In the genomic region with DNA sequence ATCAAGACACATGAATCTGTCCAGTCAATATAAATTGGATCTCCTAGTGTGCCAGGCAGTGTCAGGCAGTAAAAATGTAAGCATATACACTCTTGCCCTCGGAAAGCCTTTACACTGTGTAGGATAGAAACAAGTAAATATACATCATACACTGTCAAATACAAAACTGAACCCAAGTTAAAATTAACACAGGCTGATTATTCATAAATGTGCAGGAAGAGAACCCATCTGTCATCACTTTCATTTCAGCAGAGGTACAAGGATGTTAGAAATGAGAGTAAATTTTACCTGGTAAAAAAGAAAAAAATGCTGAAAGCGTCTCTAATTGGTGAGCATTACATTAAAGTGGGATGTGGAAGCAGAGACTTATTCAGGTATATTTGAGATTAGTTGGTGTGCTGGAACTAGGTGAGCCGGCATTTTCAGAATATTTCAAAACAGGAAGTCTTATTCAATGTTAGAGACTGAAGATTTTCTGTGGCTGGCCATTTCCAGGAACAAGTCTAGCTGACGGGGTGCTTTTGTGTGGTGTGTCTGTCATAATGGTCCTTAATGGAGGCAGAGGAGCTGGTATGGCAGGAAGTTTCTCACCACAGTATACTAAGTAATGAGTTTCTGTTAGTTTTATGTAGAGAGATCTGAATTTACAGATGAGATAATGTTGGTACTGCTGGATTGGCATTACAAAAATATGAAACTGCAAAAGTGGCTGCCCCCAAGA, we compare ENCODE assay signal across 8 cellular contexts.
DNase-seq lines count a peak whose midpoint lies in the region; ATAC-seq, FAIRE-seq and TF ChIP-seq lines count a peak whose summit lies in the region.

No MANE protein-coding gene starts in this region.

- FAIRE-seq in islet of Langerhans (lab: Jason Lieb, UNC): peak; percentile 91

- no peaks in the 10 kb centered on the region for H3K9me2 ChIP-seq in PC-9 (ENCODE audit: insufficient read depth)

- POLR2A ChIA-PET in PC-9 (lab: Charles Lee; ENCODE audit: unreplicated experiment) (no interaction called here), RWPE1 (lab: Yijun Ruan, JAX; ENCODE audit: low non-redundant PET) (no interaction called here)

- no peaks in the 10 kb centered on the region for H3K4me1 ChIP-seq in PC-9 (replicated peaks; ENCODE audit: insufficient read depth)

- BruUV-seq in PC-9 (replicated peaks; lab: Mats Ljungman, UMichigan): no TSS peak

- no peaks in the 10 kb centered on the region for H3K27me3 ChIP-seq in PC-9 (ENCODE audit: insufficient read depth, low read depth)

- H3K4me3 ChIP-seq in PC-9: no peak overlapping the region

- H3K79me2 ChIP-seq in PC-9 (ENCODE audit: low read depth): no peaks in the 10 kb centered on the region

- no peak overlapping the region for H3K4me2 ChIP-seq in PC-9

- no peaks in the 10 kb centered on the region for H4K20me1 ChIP-seq in PC-9 (ENCODE audit: insufficient read depth)

- H3K9me3 ChIP-seq in PC-9 (ENCODE audit: insufficient read depth, low read depth): no peaks in the 10 kb centered on the region

- H2AFZ ChIP-seq in PC-9: 0 out of 2 replicates have a peak overlapping the region, but pooled peaks have one; percentile 55

- no peaks in the 10 kb centered on the region for H3F3A ChIP-seq in PC-9 (ENCODE audit: insufficient read depth, low read depth)

- DNase-seq in PC-9 (no peak), hippocampal formation (lab: John Stamatoyannopoulos, UW) (no peak), RWPE1 (ENCODE audit: low spot score) (no peak)
- peak; percentile 61 for DNase-seq in activated effector memory CD4-positive, alpha-beta T cell treated with Interleukin-2 at 50 U/mL for 16 hours
- DNase-seq in stimulated activated CD8-positive, alpha-beta memory T cell treated with anti-CD3 and anti-CD28 coated beads, Interleukin-12 subunit alpha, Interleukin-12 subunit beta, amount 100 ng/mL, for 4 hours (ENCODE audit: low read depth): peak; percentile 35

- no peak overlapping the region for H3K27ac ChIP-seq in PC-9
- H3K27ac ChIP-seq in RWPE1: no peak overlapping the region

- no peak for TF ChIP-seq CTCF in PC-9 (conservative IDR thresholded peaks at IDR 0.05)
- no peak for TF ChIP-seq CTCF in RWPE1 (conservative IDR thresholded peaks at IDR 0.05; ENCODE audit: low read depth)

- no peaks in the 10 kb centered on the region for H3K36me3 ChIP-seq in PC-9 (ENCODE audit: low read depth)

- intact Hi-C loops in PC-9 (cut with micrococcal nuclease; ENCODE audit: unreplicated experiment): no loop called here

- CTCF ChIA-PET in PC-9 (lab: Charles Lee) (no interaction called here), RWPE1 (lab: Yijun Ruan, JAX) (no interaction called here)

- ATAC-seq in GM18858 (IDR thresholded peaks at IDR 0.05; ENCODE audit: unreplicated experiment) (peak; percentile 99), HG02970 (IDR thresholded peaks at IDR 0.05; ENCODE audit: low FRiP score, unreplicated experiment) (peak; percentile 100)

Comparison
In these comparisons a context has a peak if more than half of its experiments do, and no peak if none do; other contexts are left out.
1. DNase-seq: peak in activated effector memory CD4-positive, alpha-beta T cell treated with Interleukin-2 at 50 U/mL for 16 hours (single experiment) and stimulated activated CD8-positive, alpha-beta memory T cell treated with anti-CD3 and anti-CD28 coated beads, Interleukin-12 subunit alpha, Interleukin-12 subunit beta, amount 100 ng/mL, for 4 hours (single experiment); none in PC-9 (0 of 2), hippocampal formation (0 of 2) and RWPE1 (single experiment).